16 cellular contexts compared by ENCODE assay signal in the genomic region with DNA sequence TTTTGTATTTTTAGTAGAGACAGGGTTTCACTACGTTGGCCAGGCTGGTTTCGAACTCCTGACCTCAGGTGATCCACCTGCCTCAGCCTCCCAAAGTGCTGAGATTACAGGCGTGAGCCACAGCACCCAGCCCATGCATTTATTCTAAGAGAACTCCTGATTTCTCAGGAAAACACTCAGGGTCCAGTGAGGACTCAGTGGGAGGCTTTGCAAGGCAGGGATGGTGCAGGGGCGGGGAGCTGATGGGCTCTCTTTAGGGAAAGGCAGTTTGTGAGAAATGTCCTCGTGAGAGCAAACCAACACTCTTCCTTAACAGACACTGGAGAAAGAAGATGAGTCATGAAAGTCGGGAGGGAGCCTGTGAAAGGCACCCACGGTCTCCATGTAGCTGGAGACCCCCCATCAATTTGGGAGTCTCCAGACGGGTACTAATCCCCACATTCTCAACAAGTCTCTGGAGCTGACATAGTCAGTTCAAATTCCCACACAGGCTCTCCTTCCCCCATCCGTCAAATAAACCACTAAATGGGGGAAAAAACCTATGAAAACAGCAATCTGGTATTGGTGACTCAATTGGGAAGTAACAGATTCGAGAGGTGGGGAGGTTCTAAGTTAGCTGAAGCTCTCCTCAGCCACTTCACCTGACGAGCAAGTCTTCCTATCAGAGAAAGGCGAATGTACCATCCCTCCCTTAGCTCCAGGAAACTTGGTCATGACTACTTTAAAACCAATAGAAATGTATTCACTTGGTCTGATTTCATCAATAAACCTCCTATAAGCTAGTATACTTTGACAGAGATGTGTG. TPM values are rescaled to one million over a fixed set of nuclear protein-coding genes. Genes with fewer than 3 reads are reported as not detected.
DNase-seq lines count a peak whose midpoint lies in the region; ATAC-seq, FAIRE-seq and TF ChIP-seq lines count a peak whose summit lies in the region.
"Had no signal": no experiment of that assay in that cellular context is flagged by ENCODE, and none has a peak within 500 bp of the region (broad histone marks: within the 10 kb centered on the region; RNA-seq: fewer than 3 reads in every experiment).

No MANE protein-coding gene starts in this region.

- TF ChIP-seq CTCF in K562 (IDR thresholded peaks at IDR 0.05 in 2 of 3, conservative IDR thresholded peaks at IDR 0.05 in 1 of 3; ENCODE audit: insufficient read depth in 2 of 3, low read depth in 1 of 3, low read length in 3 of 3) (no peak), osteoblast (IDR thresholded peaks at IDR 0.05; ENCODE audit: extremely low read depth, low read depth, low read length) (no peak), GM20000 (IDR thresholded peaks at IDR 0.05; ENCODE audit: extremely low read depth, missing control alignments) (no peak)

- H3K4me1 ChIP-seq in K562 (replicated peaks in 1 of 2; ENCODE audit: control insufficient read depth in 2 of 2, insufficient read depth in 2 of 2, low read length in 2 of 2) (no peaks in the 10 kb centered on the region), osteoblast (ENCODE audit: insufficient read depth, low read length) (peaks cover 17% of the 10 kb centered on the region)
- H3K4me1 ChIP-seq: HAP-1 had no signal

- no peak overlapping the region for H3K9ac ChIP-seq in K562 (ENCODE audit: insufficient read depth in 1 of 2, low read depth in 2 of 2, low read length in 2 of 2)

- H3K4me3 ChIP-seq in K562 (no peak overlapping the region), osteoblast (ENCODE audit: insufficient read depth, low read length) (no peak overlapping the region)
- H3K4me3 ChIP-seq: HAP-1, SJSA1 had no signal

- TF ChIP-seq EP300 in K562 (IDR thresholded peaks at IDR 0.05; ENCODE audit: low read length), result no peak

- FAIRE-seq in K562 (lab: Jason Lieb, UNC), result no peak
- FAIRE-seq: D721Med had no signal

- intact Hi-C loops in K562 (cut with micrococcal nuclease), result no loop called here

- ATAC-seq in K562, result no peak

- H3K79me2 ChIP-seq in K562 (ENCODE audit: control insufficient read depth, insufficient read depth, low read length), result no peaks in the 10 kb centered on the region
- no peaks in the 10 kb centered on the region for H3K79me2 ChIP-seq in osteoblast (ENCODE audit: insufficient read depth, low read length)

- in situ Hi-C loops in Caki2 (cut with HindIII; ENCODE audit: low pct_unique_long_range_greater_than_20kb, low sequenced_read_pairs), result no loop called here
- in situ Hi-C loops in K562 (cut with MboI), result no loop called here

- BruUV-seq in K562 (replicated peaks; lab: Mats Ljungman, UMichigan), result no TSS peak

- TF ChIP-seq POLR2A in K562 (conservative IDR thresholded peaks at IDR 0.05), result no peak

- no peak for TF ChIP-seq RAD21 in K562 (CRISPR knock-in tag; conservative IDR thresholded peaks at IDR 0.05 in 1 of 2, IDR thresholded peaks at IDR 0.05 in 1 of 2)

- H3K9me3 ChIP-seq in K562 (replicated peaks; ENCODE audit: control insufficient read depth, insufficient read depth, low read depth, low read length), result no peaks in the 10 kb centered on the region
- no peaks in the 10 kb centered on the region for H3K9me3 ChIP-seq in osteoblast (ENCODE audit: low read depth, low read length)
- H3K9me3 ChIP-seq: HAP-1, SJSA1 had no signal

- H3K27ac ChIP-seq in K562 (ENCODE audit: extremely low read depth, low read depth, low read length) (no peak overlapping the region), osteoblast (ENCODE audit: low read depth, low read length) (no peak overlapping the region)
- H3K27ac ChIP-seq: SJSA1 had no signal

- no peaks in the 10 kb centered on the region for H3K9me1 ChIP-seq in K562 (ENCODE audit: control insufficient read depth, insufficient read depth, low read length)

- H2AFZ ChIP-seq in K562 (ENCODE audit: low read depth, low read length) (no peak overlapping the region), osteoblast (ENCODE audit: low read length) (peak overlapping the region; percentile 47)

- H3K27me3 ChIP-seq in K562 (ENCODE audit: control insufficient read depth in 2 of 2, insufficient read depth in 2 of 2, low read length in 2 of 2), result peaks cover 31 to 53% of the 10 kb centered on the region in 2 experiments
- no peaks in the 10 kb centered on the region for H3K27me3 ChIP-seq in osteoblast (ENCODE audit: insufficient read depth, low read length)
- H3K27me3 ChIP-seq: SJSA1 had no signal

- POLR2A ChIA-PET in K562 (lab: Yijun Ruan, JAX), result interaction anchor here (0.6 kb wide), 1 partner anchor 1744 kb away, joined by 3 read pairs; no protein-coding TSS in a partner anchor

- H4K20me1 ChIP-seq in K562 (replicated peaks; ENCODE audit: control insufficient read depth, insufficient read depth, low read length), result peaks cover 7% of the 10 kb centered on the region; the same call in 1 of the 2 replicates
- no peaks in the 10 kb centered on the region for H4K20me1 ChIP-seq in osteoblast (ENCODE audit: insufficient read depth, low read length)

- H3K4me2 ChIP-seq in K562 (ENCODE audit: insufficient read depth, low read length), result no peak overlapping the region
- no peak overlapping the region for H3K4me2 ChIP-seq in osteoblast (ENCODE audit: insufficient read depth, low read length)

- CTCF ChIA-PET in K562 (lab: Yijun Ruan, JAX; ENCODE audit: low intra/inter-chr PET ratio), result no interaction called here

- H3K36me3 ChIP-seq in K562 (ENCODE audit: control insufficient read depth, insufficient read depth, low read length) (no peaks in the 10 kb centered on the region), osteoblast (ENCODE audit: insufficient read depth, low read length) (peaks cover 5% of the 10 kb centered on the region)
- H3K36me3 ChIP-seq: HAP-1, SJSA1 had no signal

- DNase-seq in Caki2 (ENCODE audit: low read depth), result peak; percentile 23
- DNase-seq in RPMI7951 (ENCODE audit: low read depth), result peak; percentile 21
- DNase-seq in K562 (ENCODE audit: extremely low read depth in 1 of 4, low spot score in 3 of 4), result no peak
- no peak for DNase-seq in osteoblast (ENCODE audit: insufficient read length, low spot score, missing footprints)
- DNase-seq in activated effector memory CD4-positive, alpha-beta T cell treated with anti-CD3 and anti-CD28 coated beads, Interleukin-2, amount 50 U/mL, for 16 hours, result no peak
- no peak for DNase-seq in NCI-H510A treated with DMSO at 0.1 percent for 48 hours (lab: John Stamatoyannopoulos, UW)
- DNase-seq in GM20000 (ENCODE audit: low spot score), result no peak
- no peak for DNase-seq in stimulated activated CD4-positive, alpha-beta T cell treated with anti-CD3 and anti-CD28 coated beads, Interleukin-12 subunit alpha, Interleukin-12 subunit beta, amount 100 ng/mL, for 4 hours
- DNase-seq: C1 segment of cervical spinal cord; CD8-positive, alpha-beta memory T cell; KBM-7; NCI-H510A; NCI-H774 had no signal

- WGBS in K562 (ENCODE audit: insufficient coverage, low coverage, missing lambda C conversion rate), result under 1% methylated on average over 11 of the region's 12 CpGs

TF ChIP-seq in K562, 482 proteins besides CTCF, POLR2A, EP300 and RAD21:
- TF ChIP-seq FOSL1 (tag; conservative IDR thresholded peaks at IDR 0.05), result peak; percentile 29; the same call in 1 of the 2 replicates
- TF ChIP-seq, protein P1, sequence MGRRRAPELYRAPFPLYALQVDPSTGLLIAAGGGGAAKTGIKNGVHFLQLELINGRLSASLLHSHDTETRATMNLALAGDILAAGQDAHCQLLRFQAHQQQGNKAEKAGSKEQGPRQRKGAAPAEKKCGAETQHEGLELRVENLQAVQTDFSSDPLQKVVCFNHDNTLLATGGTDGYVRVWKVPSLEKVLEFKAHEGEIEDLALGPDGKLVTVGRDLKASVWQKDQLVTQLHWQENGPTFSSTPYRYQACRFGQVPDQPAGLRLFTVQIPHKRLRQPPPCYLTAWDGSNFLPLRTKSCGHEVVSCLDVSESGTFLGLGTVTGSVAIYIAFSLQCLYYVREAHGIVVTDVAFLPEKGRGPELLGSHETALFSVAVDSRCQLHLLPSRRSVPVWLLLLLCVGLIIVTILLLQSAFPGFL (CRISPR knock-in tag; IDR thresholded peaks at IDR 0.05), result no peak

RNA-seq across cellular contexts. Expression of a gene that starts 10.9 kb away (rescaled TPM):
- total RNA-seq in Caki2 (2014; rRNA removed; shearing (Covaris generic); ENCODE audit: low replicate concordance), result 3.7 and 5.2 TPM in 2 replicates
- 0.36 and 0.59 TPM in 2 replicates for total RNA-seq in RPMI7951 (2014; rRNA removed; shearing (Covaris generic))
- not detected in 2 replicates for total RNA-seq in K562 (2011; cell fraction: chromatin; rRNA removed; ENCODE audit: low replicate concordance)
- not detected in 2 replicates for total RNA-seq in K562 (2011; cell fraction: nucleolus; rRNA removed)
- total RNA-seq in K562 (2011; cell fraction: nucleoplasm; rRNA removed), result not detected in 2 replicates
- total RNA-seq in K562 (2014; rRNA removed), result not detected in 2 replicates
- total RNA-seq in K562 (2014; rRNA removed; fragmentation: Illumina TruSeq; extraction: Trizol), result not detected in 2 replicates
- total RNA-seq in K562 (2015; rRNA removed; fragmentation: Illumina TruSeq; extraction: Trizol), result not detected in 2 replicates
- total RNA-seq in K562 (2021), result not detected in 2 replicates
- not detected in 2 replicates for polyA plus RNA-seq in K562 (2011; rRNA removed)
- not detected in 2 replicates for polyA plus RNA-seq in K562 (2011; cell fraction: cytosol; rRNA removed)
- polyA plus RNA-seq in K562 (2011; cell fraction: nucleus; rRNA removed), result not detected in 2 replicates
- not detected in 2 replicates for polyA plus RNA-seq in K562 (2012)
- polyA plus RNA-seq in K562 (2014; fragmentation: Illumina TruSeq; extraction: Trizol), result not detected in 2 replicates
- polyA plus RNA-seq in K562 (2014; fragmentation: Nextera tagmentation; extraction: Ambion mirVana), result not detected
- not detected in 2 replicates for polyA plus RNA-seq in K562 (2014; rRNA removed)
- not detected in 2 replicates for polyA minus RNA-seq in K562 (2011; rRNA and poly(A)+ RNA removed)
- polyA minus RNA-seq in K562 (2011; cell fraction: cytosol; rRNA and poly(A)+ RNA removed), result not detected in 2 replicates
- 0.13 TPM in 1 of 2 replicates, not detected in the other for polyA minus RNA-seq in K562 (2011; cell fraction: nucleus; rRNA and poly(A)+ RNA removed)
- total RNA-seq in osteoblast, result 0.29 and 0.36 TPM in 2 replicates
- total RNA-seq: CD8-positive, alpha-beta memory T cell; SJSA1 had no signal
- polyA plus RNA-seq: CD8-positive, alpha-beta memory T cell had no signal

Comparison
In these comparisons a context has a peak if more than half of its experiments do, and no peak if none do; other contexts are left out.
1. DNase-seq: peak in Caki2 (single experiment) and RPMI7951 (single experiment); none in K562 (0 of 4), osteoblast (single experiment), activated effector memory CD4-positive, alpha-beta T cell treated with anti-CD3 and anti-CD28 coated beads, Interleukin-2, amount 50 U/mL, for 16 hours (single experiment), NCI-H510A treated with DMSO at 0.1 percent for 48 hours (single experiment), GM20000 (single experiment) and stimulated activated CD4-positive, alpha-beta T cell treated with anti-CD3 and anti-CD28 coated beads, Interleukin-12 subunit alpha, Interleukin-12 subunit beta, amount 100 ng/mL, for 4 hours (single experiment).